Comparison of ENCODE assay signal across 16 cellular contexts in the genomic region with DNA sequence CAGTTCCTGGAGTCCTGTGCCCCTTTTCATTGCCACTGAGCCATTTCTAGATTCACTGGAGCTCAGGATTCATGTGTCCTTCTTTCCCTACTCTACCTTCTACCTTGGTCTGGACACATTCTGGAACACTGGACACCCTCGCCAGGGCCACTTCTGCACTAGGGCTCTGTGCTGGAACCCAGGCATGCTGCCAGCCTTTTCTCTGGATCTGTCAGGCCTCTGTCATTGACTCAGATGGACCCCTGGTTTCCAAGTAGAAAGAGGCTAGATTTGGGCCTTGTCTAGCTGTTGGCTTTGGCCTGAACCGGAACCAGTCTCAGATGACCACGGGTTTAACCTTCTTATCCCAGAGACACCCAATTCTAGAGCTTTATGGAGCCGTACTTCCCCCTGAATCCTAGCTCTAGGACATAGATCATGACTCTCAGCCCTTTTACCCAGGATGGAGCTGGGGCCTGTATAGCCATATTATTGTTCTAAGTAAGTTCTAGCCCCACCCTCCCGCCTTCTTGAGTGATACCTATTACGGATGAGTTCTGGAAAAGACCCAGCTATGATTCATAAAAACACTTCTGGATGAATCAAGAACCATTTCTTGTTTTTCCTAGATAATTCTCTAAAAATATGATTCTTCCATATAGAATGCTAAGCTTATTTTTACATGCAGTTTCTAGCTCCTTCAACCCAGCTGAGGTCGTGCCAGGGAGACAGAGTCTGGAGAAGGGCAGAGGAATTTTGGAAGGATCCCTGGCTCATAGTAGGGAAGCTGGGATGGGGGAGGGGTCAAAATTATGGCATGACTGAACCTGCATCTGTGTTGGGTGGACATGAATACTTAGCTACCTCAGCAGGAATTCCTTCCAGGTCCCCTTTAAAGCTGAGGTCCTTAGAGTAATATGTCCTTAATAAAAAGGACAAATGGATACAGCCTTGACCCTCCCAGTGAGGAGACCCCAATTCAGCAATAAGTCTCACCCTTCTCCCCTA. TPM values are rescaled to one million over a fixed set of nuclear protein-coding genes. Genes with fewer than 3 reads are reported as not detected.
DNase-seq lines count a peak whose midpoint lies in the region; ATAC-seq and TF ChIP-seq lines count a peak whose summit lies in the region.
"Had no signal": no experiment of that assay in that cellular context is flagged by ENCODE, and none has a peak within 500 bp of the region (broad histone marks: within the 10 kb centered on the region; RNA-seq: fewer than 3 reads in every experiment).

No MANE protein-coding gene starts in this region.

- H3K36me3 Mint-ChIP-seq in MCF 10A (ENCODE audit: insufficient read depth, unreplicated experiment): peaks cover 4% of the 10 kb centered on the region
- peaks cover 22% of the 10 kb centered on the region for H3K36me3 Mint-ChIP-seq in activated T-helper 17 cell treated with anti-CD3 and anti-CD28 coated beads, Interleukin-2, amount 50 U/mL, for 72 hours (ENCODE audit: low read depth)

- H3K4me3 Mint-ChIP-seq in MCF 10A (ENCODE audit: unreplicated experiment): no peak overlapping the region
- peak overlapping the region; percentile 69 for H3K4me3 Mint-ChIP-seq in activated T-helper 17 cell treated with anti-CD3 and anti-CD28 coated beads, Interleukin-2, amount 50 U/mL, for 72 hours

- DNase-seq in MCF 10A (ENCODE audit: unreplicated experiment) (peak; percentile 86), breast epithelium (ENCODE audit: low spot score in 2 of 2) (no peak), fibroblast of peridontal ligament (ENCODE audit: extremely low read depth) (peak; percentile 29), islet precursor cell (no peak)
- DNase-seq: activated B cell treated with CpG ODN at 0.5 μM for 24 hours; activated T-cell treated with anti-CD3 and anti-CD28 coated beads for 4 hours; effector memory CD4-positive, alpha-beta T cell; MG63; upper lobe of left lung had no signal

- peaks cover 8 to 10% of the 10 kb centered on the region in 2 donors for H3K4me1 ChIP-seq in breast epithelium
- peaks cover 40% of the 10 kb centered on the region for H3K4me1 ChIP-seq in skeletal muscle satellite cell (ENCODE audit: control insufficient read depth, insufficient read depth, low read length)

- H3K4me2 ChIP-seq in skeletal muscle satellite cell (ENCODE audit: low read length): peak overlapping the region; percentile 90

- peak overlapping the region; percentile 90 for H3K27ac Mint-ChIP-seq in MCF 10A (ENCODE audit: low read depth, unreplicated experiment)
- peak overlapping the region; percentile 47 for H3K27ac Mint-ChIP-seq in activated T-helper 17 cell treated with anti-CD3 and anti-CD28 coated beads, Interleukin-2, amount 50 U/mL, for 72 hours
- H3K27ac Mint-ChIP-seq: activated B cell treated with CpG ODN at 0.5 μM for 24 hours had no signal

- no peak overlapping the region for H3K4me3 ChIP-seq in breast epithelium
- peak overlapping the region; percentile 76 for H3K4me3 ChIP-seq in skeletal muscle satellite cell (ENCODE audit: low read length)
- H3K4me3 ChIP-seq: MG63 had no signal

- H3K4me1 Mint-ChIP-seq in MCF 10A (ENCODE audit: insufficient read depth, unreplicated experiment): peaks cover 14% of the 10 kb centered on the region
- H3K4me1 Mint-ChIP-seq in activated T-helper 17 cell treated with anti-CD3 and anti-CD28 coated beads, Interleukin-2, amount 50 U/mL, for 72 hours: peaks cover 13% of the 10 kb centered on the region

- peak overlapping the region in 1 of 2 donors; percentile 54 for H3K27ac ChIP-seq in breast epithelium
- H3K27ac ChIP-seq: HL-60, upper lobe of left lung had no signal

- H3K9me3 Mint-ChIP-seq in MCF 10A (ENCODE audit: unreplicated experiment): no peaks in the 10 kb centered on the region
- no peaks in the 10 kb centered on the region for H3K9me3 Mint-ChIP-seq in activated T-helper 17 cell treated with anti-CD3 and anti-CD28 coated beads, Interleukin-2, amount 50 U/mL, for 72 hours
- H3K9me3 Mint-ChIP-seq: activated B cell treated with CpG ODN at 0.5 μM for 24 hours had no signal

- no peak for ATAC-seq in activated T-helper 17 cell treated with anti-CD3 and anti-CD28 coated beads, Interleukin-2, amount 50 U/mL, for 72 hours (replicated peaks)
- ATAC-seq in SK-N-SH treated with all-trans-retinoic acid at 6 μM for 48 hours: no peak
- ATAC-seq in GM21381 (IDR thresholded peaks at IDR 0.05; ENCODE audit: unreplicated experiment): no peak

- no peak for TF ChIP-seq POLR2A in breast epithelium (IDR thresholded peaks at IDR 0.05)

- no peaks in the 10 kb centered on the region for H3K27me3 Mint-ChIP-seq in MCF 10A (ENCODE audit: insufficient read depth, unreplicated experiment)
- peaks cover 55% of the 10 kb centered on the region for H3K27me3 Mint-ChIP-seq in activated T-helper 17 cell treated with anti-CD3 and anti-CD28 coated beads, Interleukin-2, amount 50 U/mL, for 72 hours

- H3K36me3 ChIP-seq in breast epithelium (no peaks in the 10 kb centered on the region), skeletal muscle satellite cell (ENCODE audit: insufficient read depth, low read length) (no peaks in the 10 kb centered on the region)
- H3K36me3 ChIP-seq: MG63, upper lobe of left lung had no signal

- CTCF ChIA-PET in MCF 10A (lab: Yijun Ruan, JAX): interaction anchor here (0.6 to 2.8 kb wide), 8 partner anchors 12 to 244 kb away, joined by 3 to 16 read pairs (median 4); partner anchors contain the start of genes NLGN2 and TMEM256

- no peak for TF ChIP-seq CTCF in MCF 10A (IDR thresholded peaks at IDR 0.05; ENCODE audit: unreplicated experiment)
- no peak for TF ChIP-seq CTCF in breast epithelium (IDR thresholded peaks at IDR 0.05)

- H3K27me3 ChIP-seq in breast epithelium: no peaks in the 10 kb centered on the region
- H3K27me3 ChIP-seq in skeletal muscle satellite cell (ENCODE audit: control insufficient read depth, insufficient read depth, low read length): peaks cover 3% of the 10 kb centered on the region
- H3K27me3 ChIP-seq: MG63 had no signal

- POLR2A ChIA-PET in MCF 10A (lab: Yijun Ruan, JAX): interaction anchor here (0.5 to 5.7 kb wide), 18 partner anchors 8 to 243 kb away, joined by 3 to 58 read pairs (median 6); partner anchors contain the start of genes GABARAP, MPDU1, POLR2A and TMEM102

- BruUV-seq in MCF 10A (replicated peaks; lab: Mats Ljungman, UMichigan): no TSS peak

- H3K9me3 ChIP-seq in breast epithelium: no peaks in the 10 kb centered on the region
- no peaks in the 10 kb centered on the region for H3K9me3 ChIP-seq in skeletal muscle satellite cell (replicated peaks; ENCODE audit: low read length)
- H3K9me3 ChIP-seq: MG63, upper lobe of left lung had no signal

- H3K9ac ChIP-seq in skeletal muscle satellite cell (ENCODE audit: low read depth, low read length): peak overlapping the region; percentile 22

- intact Hi-C loops in MCF 10A (cut with micrococcal nuclease): loop anchor here (1.0 kb wide), 1 partner anchor 41 kb away; the partner anchor contains the start of gene POLR2A
- intact Hi-C loops in breast epithelium (cut with DNase I; ENCODE audit: low total_unique reads): no loop called here

TF ChIP-seq in SK-N-SH treated with all-trans-retinoic acid at 6 μM for 48 hours, 23 proteins besides CTCF, POLR2A, EP300 and RAD21:
- no peak for TF ChIP-seq ZNF565 (CRISPR knock-in tag; conservative IDR thresholded peaks at IDR 0.05; ENCODE audit: low read depth)
- TF ChIP-seq CSDC2 (CRISPR knock-in tag; IDR thresholded peaks at IDR 0.05): no peak
- no peak for TF ChIP-seq ZNF8 (CRISPR knock-in tag; IDR thresholded peaks at IDR 0.05)
- TF ChIP-seq ZNF70 (CRISPR knock-in tag; IDR thresholded peaks at IDR 0.05): no peak
- TF ChIP-seq ZFP3 (CRISPR knock-in tag; IDR thresholded peaks at IDR 0.05): no peak
- TF ChIP-seq TCF4 (CRISPR knock-in tag; IDR thresholded peaks at IDR 0.05; ENCODE audit: borderline replicate concordance): no peak
- TF ChIP-seq GLIS3 (CRISPR knock-in tag; IDR thresholded peaks at IDR 0.05): no peak
- no peak for TF ChIP-seq PPARA (CRISPR knock-in tag; IDR thresholded peaks at IDR 0.05; ENCODE audit: borderline replicate concordance)

RNA-seq across cellular contexts. Expression of gene CHRNB1, which starts 1.1 kb away (rescaled TPM):
- total RNA-seq in MCF 10A (2022): 3.3 and 7.8 TPM in 2 replicates
- 10 to 100 TPM in 2 of 3 donors, 1 to 10 TPM in 1; 8.5 to 11.8 (median 11.7) TPM for total RNA-seq in breast epithelium
- total RNA-seq in activated T-helper 17 cell treated with anti-CD3 and anti-CD28 coated beads, Interleukin-2, amount 50 U/mL, for 72 hours: 10 to 100 TPM; 10.9 to 13.0 TPM
- 2.3 and 7.2 TPM in 2 replicates for total RNA-seq in skeletal muscle satellite cell (2012; rRNA removed)

RNA-seq across cellular contexts. Expression of gene FGF11, which starts 4.5 kb away (rescaled TPM):
- total RNA-seq in MCF 10A (2022) (0.84 and 2.1 TPM in 2 replicates), breast epithelium (1 to 10 TPM; 2.1 to 2.9 (median 2.9) TPM)
- 10 to 100 TPM in 1 of 2 donors, 1 to 10 TPM in 1; 4.4 to 16.9 TPM for total RNA-seq in activated T-helper 17 cell treated with anti-CD3 and anti-CD28 coated beads, Interleukin-2, amount 50 U/mL, for 72 hours
- 0.25 and 2.4 TPM in 2 replicates for total RNA-seq in skeletal muscle satellite cell (2012; rRNA removed)

RNA-seq across cellular contexts. Expression of gene TMEM102, which starts 8.6 kb away (rescaled TPM):
- total RNA-seq in MCF 10A (2022): 6.1 and 6.3 TPM in 2 replicates
- total RNA-seq in breast epithelium: 10 to 100 TPM in 1 of 3 donors, 1 to 10 TPM in 2; 3.5 to 18.1 (median 9.5) TPM
- total RNA-seq in activated T-helper 17 cell treated with anti-CD3 and anti-CD28 coated beads, Interleukin-2, amount 50 U/mL, for 72 hours: 10 to 100 TPM; 17.7 to 18.0 TPM
- total RNA-seq in skeletal muscle satellite cell (2012; rRNA removed): 1.0 and 1.7 TPM in 2 replicates

RNA-seq across cellular contexts. Expression of gene SPEM3, which starts 15.1 kb away (rescaled TPM):
- total RNA-seq in MCF 10A (2022) (not detected in 2 replicates), breast epithelium (not detected)
- total RNA-seq in activated T-helper 17 cell treated with anti-CD3 and anti-CD28 coated beads, Interleukin-2, amount 50 U/mL, for 72 hours: not detected
- total RNA-seq in skeletal muscle satellite cell (2012; rRNA removed): not detected in 2 replicates
- total RNA-seq: activated B cell treated with CpG ODN at 0.5 μM for 24 hours, lung microvascular endothelial cell, osteocyte, upper lobe of left lung had no signal

RNA-seq across cellular contexts. Expression of gene SPEM2, which starts 18.4 kb away (rescaled TPM):
- total RNA-seq in MCF 10A (2022) (not detected in 2 replicates), breast epithelium (not detected)
- not detected for total RNA-seq in activated T-helper 17 cell treated with anti-CD3 and anti-CD28 coated beads, Interleukin-2, amount 50 U/mL, for 72 hours
- not detected in 2 replicates for total RNA-seq in skeletal muscle satellite cell (2012; rRNA removed)
- total RNA-seq: activated B cell treated with CpG ODN at 0.5 μM for 24 hours, lung microvascular endothelial cell, osteocyte, upper lobe of left lung had no signal

Comparison
In these comparisons a context has a peak if more than half of its experiments do, and no peak if none do; other contexts are left out.
1. DNase-seq: peak in MCF 10A (single experiment) and fibroblast of peridontal ligament (single experiment); none in breast epithelium (0 of 2) and islet precursor cell (single experiment).